In the genomic region with DNA sequence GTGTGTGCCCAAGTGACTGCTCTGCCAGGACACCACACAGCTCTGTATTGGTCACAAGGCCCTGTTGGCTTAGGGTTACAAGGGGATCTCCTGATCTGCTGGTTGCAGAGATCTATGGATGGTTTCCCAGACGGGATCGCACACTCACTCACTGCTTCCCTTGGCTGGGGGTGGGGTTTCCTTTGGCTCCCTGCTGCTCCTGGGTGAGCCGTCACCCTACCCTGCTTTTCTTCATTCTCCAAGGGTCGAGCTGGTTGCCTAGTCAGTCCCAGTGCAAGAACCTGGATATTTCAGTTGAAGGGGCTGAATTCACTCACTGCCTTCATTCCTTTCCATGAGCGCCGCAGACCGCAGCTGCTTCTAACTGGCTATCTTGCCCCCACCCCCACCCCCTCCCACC, we compare ENCODE assay signal across 29 cellular contexts.
"Had no signal": no experiment of that assay in that cellular context is flagged by ENCODE, and none has a peak within 500 bp of the region (broad histone marks: within the 10 kb centered on the region; RNA-seq: fewer than 3 reads in every experiment).

No MANE protein-coding gene starts in this region.

- H3K4me1 ChIP-seq: gastrocnemius medialis, heart left ventricle, left ventricle myocardium inferior, lower lobe of right lung, parathyroid adenoma, right lobe of liver, testis, tibial artery, upper lobe of left lung had no signal

- H3K9me3 ChIP-seq: mucosa of descending colon, right lobe of liver, testis, tibial artery had no signal

- H3K27ac Mint-ChIP-seq: naive B cell; natural killer cell treated with Interleukin-12 subunit alpha and Interleukin-12 subunit beta and Interleukin-15 and Interleukin-18, amount 100 ng/mL, for 72 hours; progenitor cell of endocrine pancreas; stimulated activated memory B cell treated with anti-CD40 and anti-IgM and Interleukin-4, amounts not matched to agents 10 μg/mL and 1 μg/mL and 100 μg/mL, for 72 hours had no signal

- H3K4me2 ChIP-seq: smooth muscle cell had no signal

- H3K4me3 Mint-ChIP-seq: naive B cell; natural killer cell treated with Interleukin-12 subunit alpha and Interleukin-12 subunit beta and Interleukin-15 and Interleukin-18, amount 100 ng/mL, for 72 hours; neural crest cell; stimulated activated memory B cell treated with anti-CD40 and anti-IgM and Interleukin-4, amounts not matched to agents 10 μg/mL and 1 μg/mL and 100 μg/mL, for 72 hours had no signal

- DNase-seq: dorsolateral prefrontal cortex; effector CD4-positive, alpha-beta T cell; foreskin fibroblast; gastrocnemius medialis; heart left ventricle; hippocampal formation; kidney glomerular epithelial cell; left colon; left ventricle myocardium inferior; lower lobe of right lung; mucosa of descending colon; naive B cell; right lobe of liver; stimulated activated CD4-positive, alpha-beta T cell treated with anti-CD3 and anti-CD28 coated beads, Interleukin-12 subunit alpha, Interleukin-12 subunit beta, amount 100 ng/mL, for 4 hours; stimulated activated CD4-positive, alpha-beta T cell treated with anti-CD3 and anti-CD28 coated beads, Interleukin-2, amount 100 ng/mL, for 24 hours; stimulated activated CD4-positive, alpha-beta T cell treated with anti-CD3 and anti-CD28 coated beads, Interleukin-4, amount 100 ng/mL, for 24 hours; stimulated activated naive CD8-positive, alpha-beta T cell treated with anti-CD3 and anti-CD28 coated beads, Interleukin-15, Interleukin-2, amounts not matched to agents 100 U/mL and 50 U/mL, for 24 hours; substantia nigra; testis; tibial artery; upper lobe of left lung had no signal

- H3K9ac ChIP-seq: parathyroid adenoma had no signal

- H3K4me3 ChIP-seq: dorsolateral prefrontal cortex, gastrocnemius medialis, heart left ventricle, left ventricle myocardium inferior, lower lobe of right lung, mucosa of descending colon, right lobe of liver, smooth muscle cell, testis, tibial artery, upper lobe of left lung had no signal

- H3K27me3 ChIP-seq: dorsolateral prefrontal cortex, gastrocnemius medialis, heart left ventricle, right lobe of liver, testis, tibial artery, upper lobe of left lung had no signal

- H3K79me2 ChIP-seq: parathyroid adenoma had no signal

- H3K36me3 ChIP-seq: gastrocnemius medialis, heart left ventricle, left ventricle myocardium inferior, lower lobe of right lung, right lobe of liver, tibial artery, upper lobe of left lung had no signal

- ATAC-seq: esophagus mucosa; gastrocnemius medialis; heart left ventricle; left colon; lower lobe of right lung; mucosa of descending colon; natural killer cell treated with Interleukin-12 subunit alpha and Interleukin-12 subunit beta and Interleukin-15 and Interleukin-18, amount 100 ng/mL, for 72 hours; right lobe of liver; stimulated activated memory B cell treated with anti-CD40 and anti-IgM and Interleukin-4, amounts not matched to agents 10 μg/mL and 1 μg/mL and 100 μg/mL, for 72 hours; stimulated activated naive CD8-positive, alpha-beta T cell treated with anti-CD3 and anti-CD28 coated beads, Interleukin-15, Interleukin-2, amounts not matched to agents 100 U/mL and 50 U/mL, for 24 hours had no signal

- H3K27ac ChIP-seq: dorsolateral prefrontal cortex, epithelial cell of prostate, gastrocnemius medialis, heart left ventricle, left ventricle myocardium inferior, lower lobe of right lung, parathyroid adenoma, right lobe of liver, testis, tibial artery, upper lobe of left lung had no signal

- H3K4me1 Mint-ChIP-seq: naive B cell; neural crest cell; stimulated activated memory B cell treated with anti-CD40 and anti-IgM and Interleukin-4, amounts not matched to agents 10 μg/mL and 1 μg/mL and 100 μg/mL, for 72 hours had no signal

- H3K27me3 Mint-ChIP-seq: naive B cell; progenitor cell of endocrine pancreas; stimulated activated memory B cell treated with anti-CD40 and anti-IgM and Interleukin-4, amounts not matched to agents 10 μg/mL and 1 μg/mL and 100 μg/mL, for 72 hours had no signal

- H2AFZ ChIP-seq: parathyroid adenoma had no signal
